Comparison of ENCODE assay signal across 1 cellular context in genomic region chr11:18394300-18394927, GRCh38.
TF ChIP-seq lines count a peak whose summit lies in the region.

Gene LDHA, plus strand, starts transcription at chr11:18394563. Its CDS starts 2,280 bp downstream, at chr11:18396843.

TF ChIP-seq in K562, 482 proteins besides CTCF, POLR2A, EP300 and RAD21 (continued from another document and continues in another):
- TF ChIP-seq ATF1 (CRISPR knock-in tag; IDR thresholded peaks at IDR 0.05) (peak; percentile 76), ATF1 (tag; IDR thresholded peaks at IDR 0.05) (peak; percentile 98), ETV6 (IDR thresholded peaks at IDR 0.05; ENCODE audit: borderline replicate concordance in 1 of 2, low read depth in 2 of 2, low read length in 1 of 2) (no peak), ETV6 (CRISPR knock-in tag; IDR thresholded peaks at IDR 0.05; ENCODE audit: borderline replicate concordance) (peak; percentile 75; the same call in 1 of the 2 replicates), BCOR (IDR thresholded peaks at IDR 0.05) (peak; percentile 54; the same call in 1 of the 2 replicates), STAT5B (CRISPR knock-in tag; IDR thresholded peaks at IDR 0.05) (no peak), VEZF1 (CRISPR knock-in tag; IDR thresholded peaks at IDR 0.05) (peak; percentile 99), TCF7L2 (IDR thresholded peaks at IDR 0.05; ENCODE audit: low read depth, low read length) (no peak), NFYB (IDR thresholded peaks at IDR 0.05; ENCODE audit: extremely low read depth, insufficient read length) (no peak), ZNF165 (CRISPR knock-in tag; IDR thresholded peaks at IDR 0.05; ENCODE audit: borderline replicate concordance) (no peak), MEIS2 (IDR thresholded peaks at IDR 0.05; ENCODE audit: partially characterized antibody) (peak; percentile 0), FOXM1 (IDR thresholded peaks at IDR 0.05; ENCODE audit: low read depth) (no peak), FOXM1 (CRISPR knock-in tag; IDR thresholded peaks at IDR 0.05; ENCODE audit: low read depth) (peak; percentile 91; the same call in 1 of the 2 replicates), MEF2A (IDR thresholded peaks at IDR 0.05; ENCODE audit: control insufficient read depth, low read depth, low read length) (no peak; the same call in 1 of the 2 replicates), ZBTB7A (IDR thresholded peaks at IDR 0.05; ENCODE audit: borderline replicate concordance, control insufficient read depth, low read depth, low read length) (peak; percentile 37; the same call in 1 of the 2 replicates), ZNF398 (CRISPR knock-in tag; IDR thresholded peaks at IDR 0.05) (no peak), WHSC1 (IDR thresholded peaks at IDR 0.05; ENCODE audit: low read length) (no peak), MTA2 (IDR thresholded peaks at IDR 0.05; ENCODE audit: low read depth) (no peak), MTA1 (IDR thresholded peaks at IDR 0.05; ENCODE audit: borderline replicate concordance) (no peak), GATA2 (CRISPR knock-in tag; IDR thresholded peaks at IDR 0.05) (no peak), ZNF79 (CRISPR knock-in tag; IDR thresholded peaks at IDR 0.05; ENCODE audit: low read depth) (no peak), SIN3A (IDR thresholded peaks at IDR 0.05; ENCODE audit: borderline replicate concordance in 2 of 2, control insufficient read depth in 1 of 2, low read depth in 2 of 2, low read length in 2 of 2) (peak in 1 of 2 experiments; percentile 55; a peak in 2 of 4 replicates), SMAD3 (CRISPR knock-in tag; conservative IDR thresholded peaks at IDR 0.05) (no peak), FOS (IDR thresholded peaks at IDR 0.05; ENCODE audit: extremely low read depth, insufficient read length) (no peak), CBX5 (IDR thresholded peaks at IDR 0.05; ENCODE audit: borderline replicate concordance, low read depth) (no peak), ZNF785 (CRISPR knock-in tag; IDR thresholded peaks at IDR 0.05) (no peak), RBM15 (IDR thresholded peaks at IDR 0.05; ENCODE audit: insufficient read depth, low read length) (no peak), ZNF263 (CRISPR knock-in tag; IDR thresholded peaks at IDR 0.05; ENCODE audit: borderline replicate concordance) (peak; percentile 73), ETV5 (CRISPR knock-in tag; IDR thresholded peaks at IDR 0.05; ENCODE audit: low read depth) (peak; percentile 69; the same call in 1 of the 2 replicates), ARHGAP35 (IDR thresholded peaks at IDR 0.05; ENCODE audit: partially characterized antibody) (no peak), ZNF3 (CRISPR knock-in tag; IDR thresholded peaks at IDR 0.05) (no peak), KAT7 (CRISPR knock-in tag; IDR thresholded peaks at IDR 0.05; ENCODE audit: borderline replicate concordance) (peak; percentile 32; the same call in 1 of the 2 replicates), ZNF444 (CRISPR knock-in tag; IDR thresholded peaks at IDR 0.05) (no peak), SAFB (IDR thresholded peaks at IDR 0.05; ENCODE audit: borderline replicate concordance, low read depth, low read length) (no peak), SMAD2 (IDR thresholded peaks at IDR 0.05; ENCODE audit: low read depth, low read length) (no peak), JUN (IDR thresholded peaks at IDR 0.05; ENCODE audit: borderline replicate concordance, low read depth, low read length) (peak; percentile 65; the same call in 1 of the 2 replicates), JUN (CRISPR knock-in tag; IDR thresholded peaks at IDR 0.05; ENCODE audit: borderline replicate concordance) (peak; percentile 79; the same call in 1 of the 2 replicates), PRMT5 (CRISPR knock-in tag; IDR thresholded peaks at IDR 0.05) (no peak), FUS (optimal IDR thresholded peaks at IDR 0.05; ENCODE audit: low read depth, low read length) (no peak), ATF7 (IDR thresholded peaks at IDR 0.05) (peak; percentile 96), ZNF217 (CRISPR knock-in tag; IDR thresholded peaks at IDR 0.05) (0 out of 2 replicates have a peak, but pooled peaks have one; percentile 23), ZNF232 (CRISPR knock-in tag; IDR thresholded peaks at IDR 0.05) (peak; percentile 86; the same call in 1 of the 2 replicates), ZBTB43 (CRISPR knock-in tag; IDR thresholded peaks at IDR 0.05) (no peak), KAT2B (IDR thresholded peaks at IDR 0.05; ENCODE audit: low read depth, low read length) (no peak)
- TF ChIP-seq, protein P1, sequence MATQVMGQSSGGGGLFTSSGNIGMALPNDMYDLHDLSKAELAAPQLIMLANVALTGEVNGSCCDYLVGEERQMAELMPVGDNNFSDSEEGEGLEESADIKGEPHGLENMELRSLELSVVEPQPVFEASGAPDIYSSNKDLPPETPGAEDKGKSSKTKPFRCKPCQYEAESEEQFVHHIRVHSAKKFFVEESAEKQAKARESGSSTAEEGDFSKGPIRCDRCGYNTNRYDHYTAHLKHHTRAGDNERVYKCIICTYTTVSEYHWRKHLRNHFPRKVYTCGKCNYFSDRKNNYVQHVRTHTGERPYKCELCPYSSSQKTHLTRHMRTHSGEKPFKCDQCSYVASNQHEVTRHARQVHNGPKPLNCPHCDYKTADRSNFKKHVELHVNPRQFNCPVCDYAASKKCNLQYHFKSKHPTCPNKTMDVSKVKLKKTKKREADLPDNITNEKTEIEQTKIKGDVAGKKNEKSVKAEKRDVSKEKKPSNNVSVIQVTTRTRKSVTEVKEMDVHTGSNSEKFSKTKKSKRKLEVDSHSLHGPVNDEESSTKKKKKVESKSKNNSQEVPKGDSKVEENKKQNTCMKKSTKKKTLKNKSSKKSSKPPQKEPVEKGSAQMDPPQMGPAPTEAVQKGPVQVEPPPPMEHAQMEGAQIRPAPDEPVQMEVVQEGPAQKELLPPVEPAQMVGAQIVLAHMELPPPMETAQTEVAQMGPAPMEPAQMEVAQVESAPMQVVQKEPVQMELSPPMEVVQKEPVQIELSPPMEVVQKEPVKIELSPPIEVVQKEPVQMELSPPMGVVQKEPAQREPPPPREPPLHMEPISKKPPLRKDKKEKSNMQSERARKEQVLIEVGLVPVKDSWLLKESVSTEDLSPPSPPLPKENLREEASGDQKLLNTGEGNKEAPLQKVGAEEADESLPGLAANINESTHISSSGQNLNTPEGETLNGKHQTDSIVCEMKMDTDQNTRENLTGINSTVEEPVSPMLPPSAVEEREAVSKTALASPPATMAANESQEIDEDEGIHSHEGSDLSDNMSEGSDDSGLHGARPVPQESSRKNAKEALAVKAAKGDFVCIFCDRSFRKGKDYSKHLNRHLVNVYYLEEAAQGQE (CRISPR knock-in tag; IDR thresholded peaks at IDR 0.05; ENCODE audit: low read depth), result no peak
- TF ChIP-seq, protein P2, sequence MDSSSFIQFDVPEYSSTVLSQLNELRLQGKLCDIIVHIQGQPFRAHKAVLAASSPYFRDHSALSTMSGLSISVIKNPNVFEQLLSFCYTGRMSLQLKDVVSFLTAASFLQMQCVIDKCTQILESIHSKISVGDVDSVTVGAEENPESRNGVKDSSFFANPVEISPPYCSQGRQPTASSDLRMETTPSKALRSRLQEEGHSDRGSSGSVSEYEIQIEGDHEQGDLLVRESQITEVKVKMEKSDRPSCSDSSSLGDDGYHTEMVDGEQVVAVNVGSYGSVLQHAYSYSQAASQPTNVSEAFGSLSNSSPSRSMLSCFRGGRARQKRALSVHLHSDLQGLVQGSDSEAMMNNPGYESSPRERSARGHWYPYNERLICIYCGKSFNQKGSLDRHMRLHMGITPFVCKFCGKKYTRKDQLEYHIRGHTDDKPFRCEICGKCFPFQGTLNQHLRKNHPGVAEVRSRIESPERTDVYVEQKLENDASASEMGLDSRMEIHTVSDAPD (CRISPR knock-in tag; IDR thresholded peaks at IDR 0.05), result no peak
- TF ChIP-seq, protein P3, sequence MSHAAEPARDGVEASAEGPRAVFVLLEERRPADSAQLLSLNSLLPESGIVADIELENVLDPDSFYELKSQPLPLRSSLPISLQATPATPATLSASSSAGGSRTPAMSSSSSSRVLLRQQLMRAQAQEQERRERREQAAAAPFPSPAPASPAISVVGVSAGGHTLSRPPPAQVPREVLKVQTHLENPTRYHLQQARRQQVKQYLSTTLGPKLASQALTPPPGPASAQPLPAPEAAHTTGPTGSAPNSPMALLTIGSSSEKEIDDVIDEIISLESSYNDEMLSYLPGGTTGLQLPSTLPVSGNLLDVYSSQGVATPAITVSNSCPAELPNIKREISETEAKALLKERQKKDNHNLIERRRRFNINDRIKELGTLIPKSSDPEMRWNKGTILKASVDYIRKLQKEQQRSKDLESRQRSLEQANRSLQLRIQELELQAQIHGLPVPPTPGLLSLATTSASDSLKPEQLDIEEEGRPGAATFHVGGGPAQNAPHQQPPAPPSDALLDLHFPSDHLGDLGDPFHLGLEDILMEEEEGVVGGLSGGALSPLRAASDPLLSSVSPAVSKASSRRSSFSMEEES (CRISPR knock-in tag; IDR thresholded peaks at IDR 0.05), result no peak
- TF ChIP-seq, protein P4, sequence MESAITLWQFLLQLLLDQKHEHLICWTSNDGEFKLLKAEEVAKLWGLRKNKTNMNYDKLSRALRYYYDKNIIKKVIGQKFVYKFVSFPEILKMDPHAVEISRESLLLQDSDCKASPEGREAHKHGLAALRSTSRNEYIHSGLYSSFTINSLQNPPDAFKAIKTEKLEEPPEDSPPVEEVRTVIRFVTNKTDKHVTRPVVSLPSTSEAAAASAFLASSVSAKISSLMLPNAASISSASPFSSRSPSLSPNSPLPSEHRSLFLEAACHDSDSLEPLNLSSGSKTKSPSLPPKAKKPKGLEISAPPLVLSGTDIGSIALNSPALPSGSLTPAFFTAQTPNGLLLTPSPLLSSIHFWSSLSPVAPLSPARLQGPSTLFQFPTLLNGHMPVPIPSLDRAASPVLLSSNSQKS (CRISPR knock-in tag; IDR thresholded peaks at IDR 0.05), result no peak
- TF ChIP-seq, protein P5, sequence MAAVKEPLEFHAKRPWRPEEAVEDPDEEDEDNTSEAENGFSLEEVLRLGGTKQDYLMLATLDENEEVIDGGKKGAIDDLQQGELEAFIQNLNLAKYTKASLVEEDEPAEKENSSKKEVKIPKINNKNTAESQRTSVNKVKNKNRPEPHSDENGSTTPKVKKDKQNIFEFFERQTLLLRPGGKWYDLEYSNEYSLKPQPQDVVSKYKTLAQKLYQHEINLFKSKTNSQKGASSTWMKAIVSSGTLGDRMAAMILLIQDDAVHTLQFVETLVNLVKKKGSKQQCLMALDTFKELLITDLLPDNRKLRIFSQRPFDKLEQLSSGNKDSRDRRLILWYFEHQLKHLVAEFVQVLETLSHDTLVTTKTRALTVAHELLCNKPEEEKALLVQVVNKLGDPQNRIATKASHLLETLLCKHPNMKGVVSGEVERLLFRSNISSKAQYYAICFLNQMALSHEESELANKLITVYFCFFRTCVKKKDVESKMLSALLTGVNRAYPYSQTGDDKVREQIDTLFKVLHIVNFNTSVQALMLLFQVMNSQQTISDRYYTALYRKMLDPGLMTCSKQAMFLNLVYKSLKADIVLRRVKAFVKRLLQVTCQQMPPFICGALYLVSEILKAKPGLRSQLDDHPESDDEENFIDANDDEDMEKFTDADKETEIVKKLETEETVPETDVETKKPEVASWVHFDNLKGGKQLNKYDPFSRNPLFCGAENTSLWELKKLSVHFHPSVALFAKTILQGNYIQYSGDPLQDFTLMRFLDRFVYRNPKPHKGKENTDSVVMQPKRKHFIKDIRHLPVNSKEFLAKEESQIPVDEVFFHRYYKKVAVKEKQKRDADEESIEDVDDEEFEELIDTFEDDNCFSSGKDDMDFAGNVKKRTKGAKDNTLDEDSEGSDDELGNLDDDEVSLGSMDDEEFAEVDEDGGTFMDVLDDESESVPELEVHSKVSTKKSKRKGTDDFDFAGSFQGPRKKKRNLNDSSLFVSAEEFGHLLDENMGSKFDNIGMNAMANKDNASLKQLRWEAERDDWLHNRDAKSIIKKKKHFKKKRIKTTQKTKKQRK (IDR thresholded peaks at IDR 0.05; ENCODE audit: borderline replicate concordance, low read depth, low read length), result no peak
- TF ChIP-seq, protein P6, sequence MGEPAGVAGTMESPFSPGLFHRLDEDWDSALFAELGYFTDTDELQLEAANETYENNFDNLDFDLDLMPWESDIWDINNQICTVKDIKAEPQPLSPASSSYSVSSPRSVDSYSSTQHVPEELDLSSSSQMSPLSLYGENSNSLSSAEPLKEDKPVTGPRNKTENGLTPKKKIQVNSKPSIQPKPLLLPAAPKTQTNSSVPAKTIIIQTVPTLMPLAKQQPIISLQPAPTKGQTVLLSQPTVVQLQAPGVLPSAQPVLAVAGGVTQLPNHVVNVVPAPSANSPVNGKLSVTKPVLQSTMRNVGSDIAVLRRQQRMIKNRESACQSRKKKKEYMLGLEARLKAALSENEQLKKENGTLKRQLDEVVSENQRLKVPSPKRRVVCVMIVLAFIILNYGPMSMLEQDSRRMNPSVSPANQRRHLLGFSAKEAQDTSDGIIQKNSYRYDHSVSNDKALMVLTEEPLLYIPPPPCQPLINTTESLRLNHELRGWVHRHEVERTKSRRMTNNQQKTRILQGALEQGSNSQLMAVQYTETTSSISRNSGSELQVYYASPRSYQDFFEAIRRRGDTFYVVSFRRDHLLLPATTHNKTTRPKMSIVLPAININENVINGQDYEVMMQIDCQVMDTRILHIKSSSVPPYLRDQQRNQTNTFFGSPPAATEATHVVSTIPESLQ (CRISPR knock-in tag; IDR thresholded peaks at IDR 0.05), result peak; percentile 93
